ENCODE assay signal across 16 cellular contexts in the genomic region with DNA sequence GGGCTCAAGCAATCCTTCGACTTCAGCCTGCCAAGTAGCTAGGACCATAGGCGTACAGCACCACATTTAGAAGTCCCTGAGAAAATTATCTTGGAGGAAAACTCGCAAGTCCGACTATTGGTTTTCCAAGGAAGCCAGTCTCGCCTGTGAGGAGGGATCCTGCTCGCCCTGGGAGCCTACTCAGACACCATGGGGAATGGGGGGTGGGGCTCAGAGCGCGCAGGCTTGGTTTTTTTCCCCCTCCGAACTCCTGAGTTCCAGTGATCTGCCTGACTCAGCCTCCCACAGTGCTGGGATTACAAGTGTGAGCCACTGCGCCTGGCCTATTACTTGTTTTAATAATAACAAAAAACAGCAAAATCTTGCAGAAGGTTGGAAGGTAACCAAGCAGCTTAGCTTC.
DNase-seq lines count a peak whose midpoint lies in the region; ATAC-seq, FAIRE-seq and TF ChIP-seq lines count a peak whose summit lies in the region.
"Had no signal": no experiment of that assay in that cellular context is flagged by ENCODE, and none has a peak within 500 bp of the region (broad histone marks: within the 10 kb centered on the region; RNA-seq: fewer than 3 reads in every experiment).

No MANE protein-coding gene starts in this region.

- no peak overlapping the region for H2BK12ac ChIP-seq in H9 (ENCODE audit: insufficient read length, low read depth, low read length)

- no peak overlapping the region for H3K27ac ChIP-seq in CD8-positive, alpha-beta T cell (ENCODE audit: low read depth, low read length)
- no peak overlapping the region for H3K27ac ChIP-seq in H9 (ENCODE audit: insufficient read length, low read depth, low read length)
- H3K27ac ChIP-seq in GM12878 (ENCODE audit: control insufficient read depth, insufficient read depth), result no peak overlapping the region
- H3K27ac ChIP-seq: gastroesophageal sphincter, parathyroid adenoma, SK-N-MC had no signal

- H2AK5ac ChIP-seq in H9 (ENCODE audit: insufficient read length, low read length), result no peak overlapping the region

- peaks cover 2% of the 10 kb centered on the region for H3K27me3 Mint-ChIP-seq in CD8-positive, alpha-beta T cell (ENCODE audit: low read depth)
- H3K27me3 Mint-ChIP-seq in H9 (ENCODE audit: low read depth), result peaks cover 95% of the 10 kb centered on the region
- peaks cover 0 to 9% of the 10 kb centered on the region in 2 donors for H3K27me3 Mint-ChIP-seq in natural killer cell treated with Interleukin-12 subunit alpha and Interleukin-12 subunit beta and Interleukin-15 and Interleukin-18, amount 100 ng/mL, for 72 hours
- H3K27me3 Mint-ChIP-seq in CD14-positive monocyte (ENCODE audit: low read depth in 3 of 3), result peaks cover 0 to 2% (median 0%) of the 10 kb centered on the region in 3 donors

- H3K4me1 Mint-ChIP-seq in CD8-positive, alpha-beta T cell (ENCODE audit: low read depth), result peaks cover 31% of the 10 kb centered on the region
- H3K4me1 Mint-ChIP-seq in H9 (peaks cover 30 to 37% of the 10 kb centered on the region in 2 experiments), CD14-positive monocyte (peaks cover 49% of the 10 kb centered on the region)
- peaks cover 29 to 32% of the 10 kb centered on the region in 2 donors for H3K4me1 Mint-ChIP-seq in natural killer cell treated with Interleukin-12 subunit alpha and Interleukin-12 subunit beta and Interleukin-15 and Interleukin-18, amount 100 ng/mL, for 72 hours (ENCODE audit: low read depth in 2 of 2)

- H3K9me3 ChIP-seq in CD8-positive, alpha-beta T cell (ENCODE audit: low read length), result no peaks in the 10 kb centered on the region
- H3K9me3 ChIP-seq in H9 (ENCODE audit: control insufficient read depth, low read depth, low read length) (no peaks in the 10 kb centered on the region), GM12878 (replicated peaks; ENCODE audit: control insufficient read depth, insufficient read depth, low read length) (no peaks in the 10 kb centered on the region)
- H3K9me3 ChIP-seq: gastroesophageal sphincter had no signal

- in situ Hi-C loops in GM12878 (cut with MboI), result loop anchor here (25.0 kb wide), 1 partner anchor 246 kb away; no protein-coding TSS in a partner anchor

- H3K9ac ChIP-seq in H9 (ENCODE audit: extremely low read depth, insufficient read length, low read length), result no peak overlapping the region
- no peak overlapping the region for H3K9ac ChIP-seq in GM12878 (ENCODE audit: control insufficient read depth, insufficient read depth, low read length)
- H3K9ac ChIP-seq: parathyroid adenoma had no signal

- H4K20me1 ChIP-seq in H9 (ENCODE audit: control insufficient read depth, insufficient read depth, insufficient read length) (no peaks in the 10 kb centered on the region), GM12878 (ENCODE audit: control insufficient read depth, insufficient read depth) (no peaks in the 10 kb centered on the region)

- peak overlapping the region; percentile 84 for H3K4me3 Mint-ChIP-seq in CD8-positive, alpha-beta T cell
- peak overlapping the region; percentile 8 to 67 for H3K4me3 Mint-ChIP-seq in H9
- peak overlapping the region; percentile 90 for H3K4me3 Mint-ChIP-seq in natural killer cell treated with Interleukin-12 subunit alpha and Interleukin-12 subunit beta and Interleukin-15 and Interleukin-18, amount 100 ng/mL, for 72 hours
- peak overlapping the region in 1 of 2 donors; percentile 16 for H3K4me3 Mint-ChIP-seq in CD14-positive monocyte

- H4K8ac ChIP-seq in H9 (replicated peaks; ENCODE audit: insufficient read length, low read depth, low read length), result no peak overlapping the region

- H3K36me3 ChIP-seq in CD8-positive, alpha-beta T cell (ENCODE audit: insufficient read depth, low read length), result no peaks in the 10 kb centered on the region
- no peaks in the 10 kb centered on the region for H3K36me3 ChIP-seq in GM12878 (ENCODE audit: control insufficient read depth in 2 of 2, insufficient read depth in 2 of 2, low read length in 1 of 2)
- H3K36me3 ChIP-seq: gastroesophageal sphincter had no signal

- no peak overlapping the region for H2BK15ac ChIP-seq in H9 (ENCODE audit: low read depth, low read length)

- no peaks in the 10 kb centered on the region for H3K9me3 Mint-ChIP-seq in CD8-positive, alpha-beta T cell
- H3K9me3 Mint-ChIP-seq in H9, result no peaks in the 10 kb centered on the region; a peak in 1 of 5 replicates
- H3K9me3 Mint-ChIP-seq in natural killer cell treated with Interleukin-12 subunit alpha and Interleukin-12 subunit beta and Interleukin-15 and Interleukin-18, amount 100 ng/mL, for 72 hours, result no peaks in the 10 kb centered on the region
- peaks cover 0 to 6% (median 3%) of the 10 kb centered on the region in 7 donors for H3K9me3 Mint-ChIP-seq in CD14-positive monocyte

- peaks cover 6% of the 10 kb centered on the region for H3K23me2 ChIP-seq in H9 (ENCODE audit: insufficient read length, low read depth, low read length, poor library complexity, severe bottlenecking)

- BruUV-seq in GM12878 (replicated peaks; lab: Mats Ljungman, UMichigan), result no TSS peak

- H2AFZ ChIP-seq in H9 (ENCODE audit: low read length) (no peak overlapping the region), GM12878 (ENCODE audit: control insufficient read depth, low read depth, low read length) (no peak overlapping the region)
- H2AFZ ChIP-seq: parathyroid adenoma had no signal

- H2BK120ac ChIP-seq in H9 (ENCODE audit: low read depth, low read length, poor library complexity, severe bottlenecking), result no peak overlapping the region

- no peak overlapping the region for H3K27ac Mint-ChIP-seq in CD8-positive, alpha-beta T cell
- H3K27ac Mint-ChIP-seq in H9 (no peak overlapping the region), CD14-positive monocyte (no peak overlapping the region)
- H3K27ac Mint-ChIP-seq in natural killer cell treated with Interleukin-12 subunit alpha and Interleukin-12 subunit beta and Interleukin-15 and Interleukin-18, amount 100 ng/mL, for 72 hours, result no peak overlapping the region

- SMC1A ChIA-PET in GM12878 (lab: Charles Lee; ENCODE audit: uncharacterized antibody, unreplicated experiment), result interaction anchor here (1.0 to 6.0 kb wide), 5 partner anchors 9 to 31 kb away, joined by 3 to 93 read pairs (median 7); no protein-coding TSS in a partner anchor

- no peak overlapping the region for H3K18ac ChIP-seq in H9 (ENCODE audit: insufficient read length, low read depth, low read length)

- TF ChIP-seq EP300 in GM12878 (IDR thresholded peaks at IDR 0.05; ENCODE audit: borderline replicate concordance in 1 of 2, control insufficient read depth in 1 of 2, low read depth in 2 of 2, low read length in 2 of 2), result no peak

- H3K23ac ChIP-seq in H9 (ENCODE audit: insufficient read length, low read depth, low read length), result no peak overlapping the region

- no peak overlapping the region for H2BK20ac ChIP-seq in H9 (ENCODE audit: low read depth, low read length, poor library complexity, severe bottlenecking)

- no peaks in the 10 kb centered on the region for H3K79me2 ChIP-seq in H9 (ENCODE audit: insufficient read depth, low read length)
- peaks cover 6% of the 10 kb centered on the region for H3K79me2 ChIP-seq in GM12878 (ENCODE audit: control insufficient read depth, insufficient read depth, low read length)
- H3K79me2 ChIP-seq: parathyroid adenoma had no signal

- no peak overlapping the region for H4K91ac ChIP-seq in H9 (ENCODE audit: insufficient read length, low read depth, low read length)

- no CpG with 5 or more reads among the region's 10 CpGs for WGBS in H9 (ENCODE audit: extremely low coverage, insufficient read length, low lambda C conversion rate)
- 91% methylated on average over 10 of the region's 10 CpGs for WGBS in GM12878 (ENCODE audit: insufficient coverage, insufficient replicate concordance, low lambda C conversion rate, missing lambda C conversion rate)

- CTCF ChIA-PET in CD8-positive, alpha-beta T cell (lab: Charles Lee), result interaction anchor here (1.3 to 4.3 kb wide), 3 partner anchors 13 to 580 kb away, joined by 3 to 38 read pairs (median 5); no protein-coding TSS in a partner anchor
- CTCF ChIA-PET in GM12878 (lab: Yijun Ruan, JAX), result interaction anchor here (0.7 to 13.3 kb wide), 5 partner anchors 14 to 581 kb away, joined by 3 to 193 read pairs (median 3); no protein-coding TSS in a partner anchor

- H3K27me3 ChIP-seq in CD8-positive, alpha-beta T cell (ENCODE audit: insufficient read depth, low read length), result no peaks in the 10 kb centered on the region
- H3K27me3 ChIP-seq in H9 (ENCODE audit: insufficient read depth, low read length), result peaks cover 12% of the 10 kb centered on the region
- no peaks in the 10 kb centered on the region for H3K27me3 ChIP-seq in GM12878 (replicated peaks in 1 of 2; ENCODE audit: control insufficient read depth in 2 of 2, insufficient read depth in 2 of 2, low read length in 1 of 2)

- POLR2A ChIA-PET in CD8-positive, alpha-beta T cell (lab: Charles Lee), result interaction anchor here (1.4 kb wide), 1 partner anchor 21 kb away, joined by 4 read pairs; no protein-coding TSS in a partner anchor
- POLR2A ChIA-PET in GM12878 (lab: Charles Lee), result interaction anchor here (0.6 to 2.5 kb wide), 7 partner anchors 10 to 1964 kb away, joined by 3 to 12 read pairs (median 4); no protein-coding TSS in a partner anchor

- H4K5ac ChIP-seq in H9 (ENCODE audit: insufficient read length, low read depth, low read length), result no peak overlapping the region

- TF ChIP-seq CTCF in CD8-positive, alpha-beta T cell (IDR thresholded peaks at IDR 0.05), result no peak
- TF ChIP-seq CTCF in H9 (conservative IDR thresholded peaks at IDR 0.05), result no peak
- no peak for TF ChIP-seq CTCF in GM12878 (IDR thresholded peaks at IDR 0.05 in 2 of 3, conservative IDR thresholded peaks at IDR 0.05 in 1 of 3; ENCODE audit: control insufficient read depth in 2 of 3, extremely low read depth in 1 of 3, insufficient read depth in 1 of 3, low read depth in 3 of 3, low read length in 3 of 3)
- TF ChIP-seq CTCF in CD14-positive monocyte (IDR thresholded peaks at IDR 0.05), result no peak

- no peak for FAIRE-seq in GM12878 (lab: Jason Lieb, UNC)
- FAIRE-seq: kidney, small intestine had no signal

- H3K14ac ChIP-seq in H9 (ENCODE audit: insufficient read depth, low read length), result no peak overlapping the region

- peak in 1 of 7 experiments; percentile 11 for DNase-seq in CD8-positive, alpha-beta T cell
- DNase-seq in H9, result no peak
- no peak for DNase-seq in GM12878 (ENCODE audit: low read depth, low spot score)
- no peak for DNase-seq in natural killer cell treated with Interleukin-12 subunit alpha and Interleukin-12 subunit beta and Interleukin-15 and Interleukin-18, amount 100 ng/mL, for 72 hours (ENCODE audit: low spot score)
- no peak for DNase-seq in NCI-H345 treated with DMSO at 0.1 percent for 48 hours (lab: John Stamatoyannopoulos, UW; ENCODE audit: unreplicated experiment)
- no peak for DNase-seq in CD14-positive monocyte (ENCODE audit: low spot score)
- DNase-seq: amygdala, kidney, midbrain, NCI-H1930, PC-3, small intestine had no signal

- no peak for ATAC-seq in CD8-positive, alpha-beta T cell
- ATAC-seq in GM12878 (no peak), GM21576 (IDR thresholded peaks at IDR 0.05; ENCODE audit: unreplicated experiment) (no peak)
- ATAC-seq in natural killer cell treated with Interleukin-12 subunit alpha and Interleukin-12 subunit beta and Interleukin-15 and Interleukin-18, amount 100 ng/mL, for 72 hours, result no peak
- ATAC-seq: gastroesophageal sphincter, PC-3 had no signal

- intact Hi-C loops in CD8-positive, alpha-beta T cell (cut with DNase I, micrococcal nuclease), result loop anchor here (10.0 kb wide), 4 partner anchors 154 to 1734 kb away; partner anchors contain the start of genes HMGN4 (in 1 of the 2) and ZNF165 (in 1 of the 2)
- intact Hi-C loops in GM12878 (cut with micrococcal nuclease; ENCODE audit: unreplicated experiment), result no loop called here
- intact Hi-C loops in CD14-positive monocyte (cut with micrococcal nuclease), result loop anchor here in 1 of 2 donors (5.0 to 10.0 kb wide), 4 partner anchors 49 to 1204 kb away; a partner anchor contains a TSS

- TF ChIP-seq POLR2A in GM12878 (IDR thresholded peaks at IDR 0.05; ENCODE audit: low read depth, low read length), result no peak

- RAD21 ChIA-PET in GM12878 (lab: Charles Lee; ENCODE audit: unreplicated experiment), result interaction anchor here (0.6 to 5.5 kb wide), 5 partner anchors 14 to 581 kb away, joined by 3 to 43 read pairs (median 12); no protein-coding TSS in a partner anchor

- H2BK5ac ChIP-seq in H9 (ENCODE audit: insufficient read length, low read length), result no peak overlapping the region

- H3K36me3 Mint-ChIP-seq in CD8-positive, alpha-beta T cell, result peaks cover 2% of the 10 kb centered on the region
- H3K36me3 Mint-ChIP-seq in H9 (ENCODE audit: insufficient read depth in 1 of 3, low read depth in 3 of 3) (no peaks in the 10 kb centered on the region), CD14-positive monocyte (peaks cover 0 to 6% of the 10 kb centered on the region in 2 donors)
- H3K36me3 Mint-ChIP-seq in natural killer cell treated with Interleukin-12 subunit alpha and Interleukin-12 subunit beta and Interleukin-15 and Interleukin-18, amount 100 ng/mL, for 72 hours, result no peaks in the 10 kb centered on the region

- no peak overlapping the region for H3K4me2 ChIP-seq in H9 (ENCODE audit: insufficient read depth, insufficient read length, low read length)
- no peak overlapping the region; the same call in 1 of the 2 replicates for H3K4me2 ChIP-seq in GM12878 (ENCODE audit: control insufficient read depth, insufficient read depth)

- no peak overlapping the region for H3K56ac ChIP-seq in H9 (ENCODE audit: insufficient read length, low read depth, low read length)

- peaks cover 12% of the 10 kb centered on the region for H3K4me1 ChIP-seq in CD8-positive, alpha-beta T cell (ENCODE audit: insufficient read depth, low read length)
- H3K4me1 ChIP-seq in H9 (ENCODE audit: insufficient read depth, low read length) (peaks cover 2% of the 10 kb centered on the region; the same call in 1 of the 2 replicates), GM12878 (ENCODE audit: control insufficient read depth, insufficient read depth, low read length) (peaks cover 26% of the 10 kb centered on the region)
- H3K4me1 ChIP-seq: parathyroid adenoma had no signal

- no peak overlapping the region for H3K4ac ChIP-seq in H9 (ENCODE audit: low read depth, low read length)

- H3K4me3 ChIP-seq in CD8-positive, alpha-beta T cell (ENCODE audit: low read depth, low read length), result no peak overlapping the region
- peak overlapping the region; percentile 69; the same call in 1 of the 2 replicates for H3K4me3 ChIP-seq in GM12878
- H3K4me3 ChIP-seq: gastroesophageal sphincter, SK-N-MC had no signal

- H3T11ph ChIP-seq in H9 (ENCODE audit: low read length), result no peak overlapping the region

- TF ChIP-seq RAD21 in GM12878 (IDR thresholded peaks at IDR 0.05; ENCODE audit: insufficient read depth, low read depth, low read length), result no peak

- H3K79me1 ChIP-seq in H9 (ENCODE audit: insufficient read depth, low read depth, low read length, poor library complexity, severe bottlenecking), result no peaks in the 10 kb centered on the region
